In genomic region chr15:62165793-62166380, GRCh38 we compare ENCODE assay signal across 11 cellular contexts. TPM values are rescaled to one million over a fixed set of nuclear protein-coding genes. Genes with fewer than 3 reads are reported as not detected.
DNase-seq lines count a peak whose midpoint lies in the region; ATAC-seq and TF ChIP-seq lines count a peak whose summit lies in the region.
"Had no signal": no experiment of that assay in that cellular context is flagged by ENCODE, and none has a peak within 500 bp of the region (broad histone marks: within the 10 kb centered on the region; RNA-seq: fewer than 3 reads in every experiment).

No MANE protein-coding gene starts in this region.

- WGBS in heart left ventricle, 4 donors, result 38 to 56% (median 49%) methylated on average over 11 of the region's 11 CpGs
- WGBS in aorta, 2 donors, result 61 to 62% methylated on average over 11 of the region's 11 CpGs
- no CpG with 5 or more reads among the region's 11 CpGs for WGBS in neuronal stem cell (ENCODE audit: extremely low coverage in 2 of 2, insufficient read length in 2 of 2, insufficient replicate concordance in 1 of 2), 2 donors

- H2BK120ac ChIP-seq in neuronal stem cell (ENCODE audit: low read depth, low read length), result no peak overlapping the region

- no peak overlapping the region for H3K18ac ChIP-seq in neuronal stem cell (ENCODE audit: low read length)

- H3K27ac Mint-ChIP-seq in mesothelial cell of epicardium, result no peak overlapping the region
- H3K27ac Mint-ChIP-seq: activated CD8-positive, alpha-beta T cell treated with anti-CD3 and anti-CD28 coated beads, Interleukin-2, amount 10 ng/mL, durations not matched to agents 7 days and 5 days had no signal

- no peak overlapping the region for H2BK5ac ChIP-seq in neuronal stem cell (ENCODE audit: low read length)

- H3K79me1 ChIP-seq in neuronal stem cell (ENCODE audit: low read depth, low read length), result peaks cover 2% of the 10 kb centered on the region

- peaks cover 78% of the 10 kb centered on the region for H3K27me3 Mint-ChIP-seq in mesothelial cell of epicardium (ENCODE audit: low read depth)

- H3K27me3 ChIP-seq in heart left ventricle (peaks cover 0 to 51% (median 28%) of the 10 kb centered on the region in 9 donors), upper lobe of right lung (peaks cover 26% of the 10 kb centered on the region), aorta (ENCODE audit: control insufficient read depth in 1 of 2, insufficient read depth in 2 of 2, low read length in 1 of 2) (no peaks in the 10 kb centered on the region), neuronal stem cell (ENCODE audit: control insufficient read depth in 3 of 3, insufficient read depth in 3 of 3, low read depth in 1 of 3, low read length in 3 of 3) (peaks cover 9 to 77% (median 41%) of the 10 kb centered on the region in 3 experiments)

- no peak overlapping the region for H2AK5ac ChIP-seq in neuronal stem cell (ENCODE audit: low read depth, low read length)

- TF ChIP-seq CTCF in heart left ventricle (IDR thresholded peaks at IDR 0.05), result no peak
- TF ChIP-seq CTCF in choroid plexus epithelial cell (conservative IDR thresholded peaks at IDR 0.05; ENCODE audit: low read depth, low read length), result no peak
- TF ChIP-seq CTCF in mesothelial cell of epicardium (IDR thresholded peaks at IDR 0.05; ENCODE audit: unreplicated experiment), result no peak
- TF ChIP-seq CTCF in upper lobe of right lung (IDR thresholded peaks at IDR 0.05), result no peak

- H3K4me3 ChIP-seq in heart left ventricle, result peak overlapping the region in 11 of 12 donors; percentile 41 to 73 (median 59)
- H3K4me3 ChIP-seq in choroid plexus epithelial cell (ENCODE audit: low read depth, low read length), result no peak overlapping the region
- H3K4me3 ChIP-seq in upper lobe of right lung, result peak overlapping the region; percentile 51
- H3K4me3 ChIP-seq in aorta (ENCODE audit: low read length in 2 of 2), result no peak overlapping the region
- no peak overlapping the region for H3K4me3 ChIP-seq in neuronal stem cell (ENCODE audit: low read length in 2 of 2)
- H3K4me3 ChIP-seq: mucosa of descending colon had no signal

- peaks cover 11% of the 10 kb centered on the region for H3K4me1 Mint-ChIP-seq in mesothelial cell of epicardium

- peak overlapping the region; percentile 63 for H3K4me3 Mint-ChIP-seq in mesothelial cell of epicardium

- H3K27ac ChIP-seq in heart left ventricle (peak overlapping the region; percentile 14 to 83 (median 76)), upper lobe of right lung (no peak overlapping the region), aorta (ENCODE audit: low read depth in 1 of 2, low read length in 2 of 2) (no peak overlapping the region), neuronal stem cell (replicated peaks; ENCODE audit: low read length) (no peak overlapping the region)

- DNase-seq in heart left ventricle, result peak in 3 of 5 donors; percentile 29 to 56 (median 33)
- DNase-seq in cardiac septum (ENCODE audit: low spot score), result no peak
- peak; percentile 50 for DNase-seq in choroid plexus epithelial cell (ENCODE audit: low read depth)
- DNase-seq in mesothelial cell of epicardium (ENCODE audit: low spot score in 2 of 2, unreplicated experiment in 2 of 2), result no peak
- DNase-seq in upper lobe of right lung, result no peak
- DNase-seq in aorta, result no peak
- no peak for DNase-seq in RPMI8226
- DNase-seq in neuronal stem cell (ENCODE audit: low spot score), result no peak
- DNase-seq: Karpas-422 had no signal

- no peak overlapping the region for H4K91ac ChIP-seq in neuronal stem cell (ENCODE audit: low read depth, low read length, poor library complexity)

- H3K9me3 Mint-ChIP-seq in mesothelial cell of epicardium, result no peaks in the 10 kb centered on the region

- H3K9ac ChIP-seq in neuronal stem cell (ENCODE audit: low read depth, low read length, poor library complexity), result no peak overlapping the region

- no peak overlapping the region for H3K23ac ChIP-seq in neuronal stem cell (ENCODE audit: low read depth, low read length, poor library complexity)

- no peak overlapping the region for H4K8ac ChIP-seq in neuronal stem cell (ENCODE audit: low read depth, low read length)

- H2AFZ ChIP-seq in neuronal stem cell (ENCODE audit: low read length), result no peak overlapping the region

- H3K14ac ChIP-seq in neuronal stem cell (ENCODE audit: low read length), result no peak overlapping the region

- H3K4me1 ChIP-seq in heart left ventricle (peaks cover 0 to 23% (median 8%) of the 10 kb centered on the region in 12 donors), upper lobe of right lung (peaks cover 8% of the 10 kb centered on the region), aorta (ENCODE audit: control insufficient read depth in 1 of 2, insufficient read depth in 2 of 2, low read length in 2 of 2) (no peaks in the 10 kb centered on the region), neuronal stem cell (ENCODE audit: control insufficient read depth in 2 of 2, insufficient read depth in 1 of 2, low read depth in 1 of 2, low read length in 2 of 2) (peaks cover 1 to 4% of the 10 kb centered on the region in 2 donors)

- H3K9me3 ChIP-seq in heart left ventricle (no peaks in the 10 kb centered on the region), upper lobe of right lung (no peaks in the 10 kb centered on the region), aorta (ENCODE audit: control insufficient read depth, low read length) (no peaks in the 10 kb centered on the region), neuronal stem cell (replicated peaks in 1 of 2; ENCODE audit: control insufficient read depth in 2 of 2, insufficient read depth in 1 of 2, low read depth in 1 of 2, low read length in 2 of 2) (no peaks in the 10 kb centered on the region)
- H3K9me3 ChIP-seq: mucosa of descending colon had no signal

- no peaks in the 10 kb centered on the region for H3K36me3 Mint-ChIP-seq in mesothelial cell of epicardium

- H3K4ac ChIP-seq in neuronal stem cell (ENCODE audit: low read length), result no peak overlapping the region

- TF ChIP-seq POLR2A in heart left ventricle (IDR thresholded peaks at IDR 0.05), result no peak

- intact Hi-C loops in heart left ventricle (cut with DNase I), result loop anchor here in 3 of 10 donors (2.0 to 10.0 kb wide), 3 partner anchors 44 to 89 kb away; no protein-coding TSS in a partner anchor
- intact Hi-C loops in cardiac septum (cut with DNase I), result loop anchor here (2.0 kb wide), 1 partner anchor 41 kb away; no protein-coding TSS in a partner anchor
- intact Hi-C loops in upper lobe of right lung (cut with DNase I), result no loop called here
- intact Hi-C loops in aorta (cut with DNase I), result no loop called here

- H3K36me3 ChIP-seq in heart left ventricle, result no peaks in the 10 kb centered on the region
- no peaks in the 10 kb centered on the region for H3K36me3 ChIP-seq in upper lobe of right lung
- no peaks in the 10 kb centered on the region for H3K36me3 ChIP-seq in aorta (ENCODE audit: control insufficient read depth in 1 of 2, insufficient read depth in 2 of 2, low read length in 1 of 2)
- no peaks in the 10 kb centered on the region for H3K36me3 ChIP-seq in neuronal stem cell (replicated peaks in 1 of 2; ENCODE audit: control insufficient read depth in 2 of 2, insufficient read depth in 2 of 2, low read length in 2 of 2)

- H2BK12ac ChIP-seq in neuronal stem cell (ENCODE audit: low read length), result no peak overlapping the region

- no peak overlapping the region for H2BK15ac ChIP-seq in neuronal stem cell (ENCODE audit: low read length)

- H3K4me2 ChIP-seq in neuronal stem cell (ENCODE audit: insufficient read depth, low read length, poor library complexity, severe bottlenecking), result no peak overlapping the region

- ATAC-seq in heart left ventricle (peak in 1 of 4 donors; percentile 46), upper lobe of right lung (no peak), aorta (ENCODE audit: low FRiP score) (no peak)

RNA-seq across cellular contexts. Expression of gene C2CD4B, which starts 0.8 kb away (rescaled TPM):
- total RNA-seq in heart left ventricle, result 1 to 10 TPM in 7 of 9 donors, under 1 TPM in 2; 0.65 to 8.4 (median 2.3) TPM
- polyA plus RNA-seq in heart left ventricle, result 1 to 10 TPM in 1 of 2 donors, under 1 TPM in 1; 0.65 to 1.3 TPM
- total RNA-seq in cardiac septum, result 1.7 TPM
- not detected in 3 replicates for total RNA-seq in mesothelial cell of epicardium
- total RNA-seq in upper lobe of right lung, result 3.5 TPM
- 1 to 10 TPM; 3.3 to 4.4 TPM for total RNA-seq in aorta
- under 1 TPM in 1 of 2 donors, not detected in 1; 0.56 TPM for polyA plus RNA-seq in aorta
- 0.03 TPM for polyA plus RNA-seq in neuronal stem cell (2013, experiment 1 of 2)
- polyA plus RNA-seq in neuronal stem cell (2013, experiment 2 of 2), result 0.01 TPM
- total RNA-seq: activated CD8-positive, alpha-beta T cell treated with anti-CD3 and anti-CD28 coated beads, Interleukin-2, amount 10 ng/mL, durations not matched to agents 7 days and 5 days had no signal

Comparison
In these comparisons a context has a peak if more than half of its experiments do, and no peak if none do; other contexts are left out.
1. DNase-seq: peak in heart left ventricle (3 of 5) and choroid plexus epithelial cell (single experiment); none in cardiac septum (single experiment), mesothelial cell of epicardium (0 of 2), upper lobe of right lung (single experiment), aorta (0 of 2), RPMI8226 (single experiment) and neuronal stem cell (single experiment).
2. H3K27ac ChIP-seq: peak in heart left ventricle (12 of 12); none in upper lobe of right lung (single experiment), aorta (0 of 2) and neuronal stem cell (single experiment).
3. H3K4me3 ChIP-seq: peak in heart left ventricle (11 of 12) and upper lobe of right lung (single experiment); none in choroid plexus epithelial cell (single experiment), aorta (0 of 2) and neuronal stem cell (0 of 2).